In the genomic region with DNA sequence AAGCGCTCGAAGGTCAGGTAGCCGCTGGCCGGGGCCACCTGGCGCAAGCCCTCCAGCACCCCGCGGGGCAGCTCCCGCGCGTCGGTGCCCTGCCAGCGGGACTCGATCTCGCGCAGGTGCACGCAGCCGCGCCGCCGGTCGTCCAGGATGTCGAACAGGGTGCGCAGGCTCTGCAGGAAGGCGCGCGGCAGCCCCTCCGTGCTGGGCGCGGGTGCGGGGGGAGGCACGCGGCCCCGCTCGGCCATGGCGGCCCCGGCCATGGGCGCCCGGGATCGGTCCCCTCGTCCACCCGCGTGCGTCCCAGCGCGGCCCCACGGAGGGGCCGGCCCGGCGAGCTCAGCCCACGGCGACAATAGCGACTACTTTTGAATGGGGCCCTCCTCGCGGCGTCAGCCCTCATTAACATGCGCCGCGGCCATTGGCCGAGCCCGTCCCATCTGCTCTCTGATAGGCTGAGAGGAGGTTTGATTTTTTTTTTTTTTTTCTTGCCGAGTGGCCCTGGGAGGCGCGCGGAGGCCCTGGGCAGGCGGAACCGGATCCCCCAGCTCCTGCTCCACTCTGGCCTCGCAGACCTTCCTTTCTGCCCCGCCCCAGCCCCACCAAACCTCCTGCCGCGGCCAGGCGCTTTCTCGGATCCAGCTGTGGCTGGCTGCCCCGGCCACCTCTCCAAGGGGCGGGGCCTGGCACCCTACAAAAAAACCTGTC, we compare ENCODE assay signal across 1 cellular context.
TF ChIP-seq lines count a peak whose summit lies in the region.

A gene with protein sequence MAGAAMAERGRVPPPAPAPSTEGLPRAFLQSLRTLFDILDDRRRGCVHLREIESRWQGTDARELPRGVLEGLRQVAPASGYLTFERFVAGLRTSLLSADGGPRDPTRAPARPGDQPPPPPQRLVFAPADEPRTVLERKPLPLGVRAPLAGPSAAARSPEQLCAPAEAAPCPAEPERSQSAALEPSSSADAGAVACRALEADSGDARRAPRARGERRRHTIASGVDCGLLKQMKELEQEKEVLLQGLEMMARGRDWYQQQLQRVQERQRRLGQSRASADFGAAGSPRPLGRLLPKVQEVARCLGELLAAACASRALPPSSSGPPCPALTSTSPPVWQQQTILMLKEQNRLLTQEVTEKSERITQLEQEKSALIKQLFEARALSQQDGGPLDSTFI (minus strand): TSS at position 357 of the 705 bp plus-strand sequence. CDS start 97 bp downstream, at position 260.

TF ChIP-seq in HepG2, 621 proteins besides CTCF, POLR2A, EP300 and RAD21 (continued from another document and continues in another):
- TF ChIP-seq ZNF451 (CRISPR knock-in tag; IDR thresholded peaks at IDR 0.05) (peak; percentile 33; the same call in 1 of the 2 replicates), ARNT2 (CRISPR knock-in tag; IDR thresholded peaks at IDR 0.05; ENCODE audit: low read depth) (no peak; the same call in 1 of the 2 replicates), KMT2A (CRISPR knock-in tag; IDR thresholded peaks at IDR 0.05) (peak; percentile 41; the same call in 1 of the 2 replicates), ZC3H13 (CRISPR knock-in tag; IDR thresholded peaks at IDR 0.05) (no peak), ZNF546 (CRISPR knock-in tag; conservative IDR thresholded peaks at IDR 0.05) (no peak), KDM5B (CRISPR knock-in tag; IDR thresholded peaks at IDR 0.05; ENCODE audit: borderline replicate concordance) (peak; percentile 23; the same call in 1 of the 2 replicates), ZNF44 (CRISPR knock-in tag; IDR thresholded peaks at IDR 0.05) (no peak), ZNF615 (CRISPR knock-in tag; IDR thresholded peaks at IDR 0.05; ENCODE audit: borderline replicate concordance) (no peak), TEAD2 (CRISPR knock-in tag; IDR thresholded peaks at IDR 0.05) (no peak), ZBTB20 (CRISPR knock-in tag; IDR thresholded peaks at IDR 0.05; ENCODE audit: borderline replicate concordance, low read depth) (no peak), ZNF652 (CRISPR knock-in tag; IDR thresholded peaks at IDR 0.05; ENCODE audit: borderline replicate concordance, low read depth) (no peak), ZBTB21 (CRISPR knock-in tag; IDR thresholded peaks at IDR 0.05) (no peak), MEIS1 (CRISPR knock-in tag; IDR thresholded peaks at IDR 0.05; ENCODE audit: borderline replicate concordance) (0 out of 2 replicates have a peak, but pooled peaks have one; percentile 33), ZNF510 (CRISPR knock-in tag; IDR thresholded peaks at IDR 0.05; ENCODE audit: low read depth) (no peak), ZNF326 (CRISPR knock-in tag; IDR thresholded peaks at IDR 0.05; ENCODE audit: borderline replicate concordance) (no peak), GABPB1 (CRISPR knock-in tag; IDR thresholded peaks at IDR 0.05) (peak; percentile 74), CBX1 (IDR thresholded peaks at IDR 0.05; ENCODE audit: low read depth) (no peak)
- TF ChIP-seq, protein P1, sequence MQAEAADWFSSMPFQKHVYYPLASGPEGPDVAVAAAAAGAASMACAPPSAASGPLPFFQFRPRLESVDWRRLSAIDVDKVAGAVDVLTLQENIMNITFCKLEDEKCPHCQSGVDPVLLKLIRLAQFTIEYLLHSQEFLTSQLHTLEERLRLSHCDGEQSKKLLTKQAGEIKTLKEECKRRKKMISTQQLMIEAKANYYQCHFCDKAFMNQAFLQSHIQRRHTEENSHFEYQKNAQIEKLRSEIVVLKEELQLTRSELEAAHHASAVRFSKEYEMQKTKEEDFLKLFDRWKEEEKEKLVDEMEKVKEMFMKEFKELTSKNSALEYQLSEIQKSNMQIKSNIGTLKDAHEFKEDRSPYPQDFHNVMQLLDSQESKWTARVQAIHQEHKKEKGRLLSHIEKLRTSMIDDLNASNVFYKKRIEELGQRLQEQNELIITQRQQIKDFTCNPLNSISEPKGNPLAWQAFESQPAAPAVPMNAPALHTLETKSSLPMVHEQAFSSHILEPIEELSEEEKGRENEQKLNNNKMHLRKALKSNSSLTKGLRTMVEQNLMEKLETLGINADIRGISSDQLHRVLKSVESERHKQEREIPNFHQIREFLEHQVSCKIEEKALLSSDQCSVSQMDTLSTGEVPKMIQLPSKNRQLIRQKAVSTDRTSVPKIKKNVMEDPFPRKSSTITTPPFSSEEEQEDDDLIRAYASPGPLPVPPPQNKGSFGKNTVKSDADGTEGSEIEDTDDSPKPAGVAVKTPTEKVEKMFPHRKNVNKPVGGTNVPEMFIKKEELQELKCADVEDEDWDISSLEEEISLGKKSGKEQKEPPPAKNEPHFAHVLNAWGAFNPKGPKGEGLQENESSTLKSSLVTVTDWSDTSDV (CRISPR knock-in tag; IDR thresholded peaks at IDR 0.05), result no peak
- TF ChIP-seq, protein P2, sequence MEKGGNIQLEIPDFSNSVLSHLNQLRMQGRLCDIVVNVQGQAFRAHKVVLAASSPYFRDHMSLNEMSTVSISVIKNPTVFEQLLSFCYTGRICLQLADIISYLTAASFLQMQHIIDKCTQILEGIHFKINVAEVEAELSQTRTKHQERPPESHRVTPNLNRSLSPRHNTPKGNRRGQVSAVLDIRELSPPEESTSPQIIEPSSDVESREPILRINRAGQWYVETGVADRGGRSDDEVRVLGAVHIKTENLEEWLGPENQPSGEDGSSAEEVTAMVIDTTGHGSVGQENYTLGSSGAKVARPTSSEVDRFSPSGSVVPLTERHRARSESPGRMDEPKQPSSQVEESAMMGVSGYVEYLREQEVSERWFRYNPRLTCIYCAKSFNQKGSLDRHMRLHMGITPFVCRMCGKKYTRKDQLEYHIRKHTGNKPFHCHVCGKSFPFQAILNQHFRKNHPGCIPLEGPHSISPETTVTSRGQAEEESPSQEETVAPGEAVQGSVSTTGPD (CRISPR knock-in tag; IDR thresholded peaks at IDR 0.05), result no peak
- TF ChIP-seq, protein P3, sequence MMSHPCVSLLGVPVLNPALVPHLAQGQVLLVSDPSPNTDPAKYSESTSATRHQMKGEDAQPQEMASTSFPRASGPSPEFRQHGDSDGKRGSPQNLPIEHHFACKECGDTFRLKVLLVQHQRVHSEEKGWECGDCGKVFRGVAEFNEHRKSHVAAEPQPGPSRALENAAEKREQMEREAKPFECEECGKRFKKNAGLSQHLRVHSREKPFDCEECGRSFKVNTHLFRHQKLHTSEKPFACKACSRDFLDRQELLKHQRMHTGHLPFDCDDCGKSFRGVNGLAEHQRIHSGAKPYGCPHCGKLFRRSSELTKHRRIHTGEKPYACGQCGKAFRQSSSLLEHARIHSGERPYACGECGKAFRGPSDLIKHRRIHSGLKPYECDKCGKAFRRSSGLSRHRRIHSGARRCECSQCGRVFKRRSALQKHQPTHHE (CRISPR knock-in tag; IDR thresholded peaks at IDR 0.05; ENCODE audit: borderline replicate concordance), result 0 out of 2 replicates have a peak, but pooled peaks have one; percentile 22
- TF ChIP-seq, protein P4, sequence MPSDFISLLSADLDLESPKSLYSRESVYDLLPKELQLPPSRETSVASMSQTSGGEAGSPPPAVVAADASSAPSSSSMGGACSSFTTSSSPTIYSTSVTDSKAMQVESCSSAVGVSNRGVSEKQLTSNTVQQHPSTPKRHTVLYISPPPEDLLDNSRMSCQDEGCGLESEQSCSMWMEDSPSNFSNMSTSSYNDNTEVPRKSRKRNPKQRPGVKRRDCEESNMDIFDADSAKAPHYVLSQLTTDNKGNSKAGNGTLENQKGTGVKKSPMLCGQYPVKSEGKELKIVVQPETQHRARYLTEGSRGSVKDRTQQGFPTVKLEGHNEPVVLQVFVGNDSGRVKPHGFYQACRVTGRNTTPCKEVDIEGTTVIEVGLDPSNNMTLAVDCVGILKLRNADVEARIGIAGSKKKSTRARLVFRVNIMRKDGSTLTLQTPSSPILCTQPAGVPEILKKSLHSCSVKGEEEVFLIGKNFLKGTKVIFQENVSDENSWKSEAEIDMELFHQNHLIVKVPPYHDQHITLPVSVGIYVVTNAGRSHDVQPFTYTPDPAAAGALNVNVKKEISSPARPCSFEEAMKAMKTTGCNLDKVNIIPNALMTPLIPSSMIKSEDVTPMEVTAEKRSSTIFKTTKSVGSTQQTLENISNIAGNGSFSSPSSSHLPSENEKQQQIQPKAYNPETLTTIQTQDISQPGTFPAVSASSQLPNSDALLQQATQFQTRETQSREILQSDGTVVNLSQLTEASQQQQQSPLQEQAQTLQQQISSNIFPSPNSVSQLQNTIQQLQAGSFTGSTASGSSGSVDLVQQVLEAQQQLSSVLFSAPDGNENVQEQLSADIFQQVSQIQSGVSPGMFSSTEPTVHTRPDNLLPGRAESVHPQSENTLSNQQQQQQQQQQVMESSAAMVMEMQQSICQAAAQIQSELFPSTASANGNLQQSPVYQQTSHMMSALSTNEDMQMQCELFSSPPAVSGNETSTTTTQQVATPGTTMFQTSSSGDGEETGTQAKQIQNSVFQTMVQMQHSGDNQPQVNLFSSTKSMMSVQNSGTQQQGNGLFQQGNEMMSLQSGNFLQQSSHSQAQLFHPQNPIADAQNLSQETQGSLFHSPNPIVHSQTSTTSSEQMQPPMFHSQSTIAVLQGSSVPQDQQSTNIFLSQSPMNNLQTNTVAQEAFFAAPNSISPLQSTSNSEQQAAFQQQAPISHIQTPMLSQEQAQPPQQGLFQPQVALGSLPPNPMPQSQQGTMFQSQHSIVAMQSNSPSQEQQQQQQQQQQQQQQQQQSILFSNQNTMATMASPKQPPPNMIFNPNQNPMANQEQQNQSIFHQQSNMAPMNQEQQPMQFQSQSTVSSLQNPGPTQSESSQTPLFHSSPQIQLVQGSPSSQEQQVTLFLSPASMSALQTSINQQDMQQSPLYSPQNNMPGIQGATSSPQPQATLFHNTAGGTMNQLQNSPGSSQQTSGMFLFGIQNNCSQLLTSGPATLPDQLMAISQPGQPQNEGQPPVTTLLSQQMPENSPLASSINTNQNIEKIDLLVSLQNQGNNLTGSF (CRISPR knock-in tag; IDR thresholded peaks at IDR 0.05), result no peak
- TF ChIP-seq, protein P5, sequence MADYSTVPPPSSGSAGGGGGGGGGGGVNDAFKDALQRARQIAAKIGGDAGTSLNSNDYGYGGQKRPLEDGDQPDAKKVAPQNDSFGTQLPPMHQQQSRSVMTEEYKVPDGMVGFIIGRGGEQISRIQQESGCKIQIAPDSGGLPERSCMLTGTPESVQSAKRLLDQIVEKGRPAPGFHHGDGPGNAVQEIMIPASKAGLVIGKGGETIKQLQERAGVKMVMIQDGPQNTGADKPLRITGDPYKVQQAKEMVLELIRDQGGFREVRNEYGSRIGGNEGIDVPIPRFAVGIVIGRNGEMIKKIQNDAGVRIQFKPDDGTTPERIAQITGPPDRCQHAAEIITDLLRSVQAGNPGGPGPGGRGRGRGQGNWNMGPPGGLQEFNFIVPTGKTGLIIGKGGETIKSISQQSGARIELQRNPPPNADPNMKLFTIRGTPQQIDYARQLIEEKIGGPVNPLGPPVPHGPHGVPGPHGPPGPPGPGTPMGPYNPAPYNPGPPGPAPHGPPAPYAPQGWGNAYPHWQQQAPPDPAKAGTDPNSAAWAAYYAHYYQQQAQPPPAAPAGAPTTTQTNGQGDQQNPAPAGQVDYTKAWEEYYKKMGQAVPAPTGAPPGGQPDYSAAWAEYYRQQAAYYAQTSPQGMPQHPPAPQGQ (CRISPR knock-in tag; IDR thresholded peaks at IDR 0.05; ENCODE audit: borderline replicate concordance), result no peak
- TF ChIP-seq, protein P6, sequence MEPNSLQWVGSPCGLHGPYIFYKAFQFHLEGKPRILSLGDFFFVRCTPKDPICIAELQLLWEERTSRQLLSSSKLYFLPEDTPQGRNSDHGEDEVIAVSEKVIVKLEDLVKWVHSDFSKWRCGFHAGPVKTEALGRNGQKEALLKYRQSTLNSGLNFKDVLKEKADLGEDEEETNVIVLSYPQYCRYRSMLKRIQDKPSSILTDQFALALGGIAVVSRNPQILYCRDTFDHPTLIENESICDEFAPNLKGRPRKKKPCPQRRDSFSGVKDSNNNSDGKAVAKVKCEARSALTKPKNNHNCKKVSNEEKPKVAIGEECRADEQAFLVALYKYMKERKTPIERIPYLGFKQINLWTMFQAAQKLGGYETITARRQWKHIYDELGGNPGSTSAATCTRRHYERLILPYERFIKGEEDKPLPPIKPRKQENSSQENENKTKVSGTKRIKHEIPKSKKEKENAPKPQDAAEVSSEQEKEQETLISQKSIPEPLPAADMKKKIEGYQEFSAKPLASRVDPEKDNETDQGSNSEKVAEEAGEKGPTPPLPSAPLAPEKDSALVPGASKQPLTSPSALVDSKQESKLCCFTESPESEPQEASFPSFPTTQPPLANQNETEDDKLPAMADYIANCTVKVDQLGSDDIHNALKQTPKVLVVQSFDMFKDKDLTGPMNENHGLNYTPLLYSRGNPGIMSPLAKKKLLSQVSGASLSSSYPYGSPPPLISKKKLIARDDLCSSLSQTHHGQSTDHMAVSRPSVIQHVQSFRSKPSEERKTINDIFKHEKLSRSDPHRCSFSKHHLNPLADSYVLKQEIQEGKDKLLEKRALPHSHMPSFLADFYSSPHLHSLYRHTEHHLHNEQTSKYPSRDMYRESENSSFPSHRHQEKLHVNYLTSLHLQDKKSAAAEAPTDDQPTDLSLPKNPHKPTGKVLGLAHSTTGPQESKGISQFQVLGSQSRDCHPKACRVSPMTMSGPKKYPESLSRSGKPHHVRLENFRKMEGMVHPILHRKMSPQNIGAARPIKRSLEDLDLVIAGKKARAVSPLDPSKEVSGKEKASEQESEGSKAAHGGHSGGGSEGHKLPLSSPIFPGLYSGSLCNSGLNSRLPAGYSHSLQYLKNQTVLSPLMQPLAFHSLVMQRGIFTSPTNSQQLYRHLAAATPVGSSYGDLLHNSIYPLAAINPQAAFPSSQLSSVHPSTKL (CRISPR knock-in tag; IDR thresholded peaks at IDR 0.05), result 0 out of 2 replicates have a peak, but pooled peaks have one; percentile 9
- TF ChIP-seq, protein P7, sequence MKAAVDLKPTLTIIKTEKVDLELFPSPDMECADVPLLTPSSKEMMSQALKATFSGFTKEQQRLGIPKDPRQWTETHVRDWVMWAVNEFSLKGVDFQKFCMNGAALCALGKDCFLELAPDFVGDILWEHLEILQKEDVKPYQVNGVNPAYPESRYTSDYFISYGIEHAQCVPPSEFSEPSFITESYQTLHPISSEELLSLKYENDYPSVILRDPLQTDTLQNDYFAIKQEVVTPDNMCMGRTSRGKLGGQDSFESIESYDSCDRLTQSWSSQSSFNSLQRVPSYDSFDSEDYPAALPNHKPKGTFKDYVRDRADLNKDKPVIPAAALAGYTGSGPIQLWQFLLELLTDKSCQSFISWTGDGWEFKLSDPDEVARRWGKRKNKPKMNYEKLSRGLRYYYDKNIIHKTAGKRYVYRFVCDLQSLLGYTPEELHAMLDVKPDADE (CRISPR knock-in tag; IDR thresholded peaks at IDR 0.05), result no peak
- TF ChIP-seq, protein P8, sequence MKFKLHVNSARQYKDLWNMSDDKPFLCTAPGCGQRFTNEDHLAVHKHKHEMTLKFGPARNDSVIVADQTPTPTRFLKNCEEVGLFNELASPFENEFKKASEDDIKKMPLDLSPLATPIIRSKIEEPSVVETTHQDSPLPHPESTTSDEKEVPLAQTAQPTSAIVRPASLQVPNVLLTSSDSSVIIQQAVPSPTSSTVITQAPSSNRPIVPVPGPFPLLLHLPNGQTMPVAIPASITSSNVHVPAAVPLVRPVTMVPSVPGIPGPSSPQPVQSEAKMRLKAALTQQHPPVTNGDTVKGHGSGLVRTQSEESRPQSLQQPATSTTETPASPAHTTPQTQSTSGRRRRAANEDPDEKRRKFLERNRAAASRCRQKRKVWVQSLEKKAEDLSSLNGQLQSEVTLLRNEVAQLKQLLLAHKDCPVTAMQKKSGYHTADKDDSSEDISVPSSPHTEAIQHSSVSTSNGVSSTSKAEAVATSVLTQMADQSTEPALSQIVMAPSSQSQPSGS (CRISPR knock-in tag; IDR thresholded peaks at IDR 0.05), result no peak; the same call in 1 of the 2 replicates
